In genomic region chr11:27406498-27407354, GRCh38 we compare ENCODE assay signal across 14 cellular contexts.
"Had no signal": no experiment of that assay in that cellular context is flagged by ENCODE, and none has a peak within 500 bp of the region (broad histone marks: within the 10 kb centered on the region; RNA-seq: fewer than 3 reads in every experiment).

No MANE protein-coding gene starts in this region.

- ATAC-seq: activated CD8-positive, alpha-beta T cell treated with anti-CD3 and anti-CD28 coated beads for 36 hours; activated T-cell treated with anti-CD3 and anti-CD28 coated beads, Interleukin-2, amount 50 U/mL, for 4 hours; gastroesophageal sphincter; psoas muscle had no signal

- H3K9me3 ChIP-seq: gastroesophageal sphincter, psoas muscle, stomach, tibial artery had no signal

- H3K4me3 ChIP-seq: adrenal gland, gastroesophageal sphincter, psoas muscle, stomach, tibial artery had no signal

- H3K4me1 ChIP-seq: gastroesophageal sphincter, psoas muscle had no signal

- H3K27ac ChIP-seq: gastroesophageal sphincter, psoas muscle, stomach had no signal

- H3K27me3 ChIP-seq: adrenal gland, gastroesophageal sphincter, stomach, tibial artery had no signal

- DNase-seq: activated B cell treated with CpG ODN at 0.5 μM for 24 hours; activated CD4-positive, alpha-beta T cell treated with anti-CD3 and anti-CD28 coated beads for 48 hours; activated CD8-positive, alpha-beta T cell treated with anti-CD3 and anti-CD28 coated beads for 36 hours; activated effector memory CD4-positive, alpha-beta T cell treated with anti-CD3 and anti-CD28 coated beads, Interleukin-2, amount 50 U/mL, for 16 hours; activated T-cell treated with anti-CD3 and anti-CD28 coated beads, Interleukin-2, amount 50 U/mL, for 4 hours; adrenal gland; effector CD8-positive, alpha-beta T cell; kidney; occipital lobe; psoas muscle; stimulated activated CD4-positive, alpha-beta T cell treated with anti-CD3 and anti-CD28 coated beads, Interleukin-1b, Interleukin-23, amount 100 ng/mL, for 48 hours; stomach; tibial artery had no signal
